In genomic region chr10:97520978-97521761, GRCh38 we compare ENCODE assay signal across 23 cellular contexts. TPM values are rescaled to one million over a fixed set of nuclear protein-coding genes. Genes with fewer than 3 reads are reported as not detected.
DNase-seq lines count a peak whose midpoint lies in the region; ATAC-seq, FAIRE-seq and TF ChIP-seq lines count a peak whose summit lies in the region.
"Had no signal": no experiment of that assay in that cellular context is flagged by ENCODE, and none has a peak within 500 bp of the region (broad histone marks: within the 10 kb centered on the region; RNA-seq: fewer than 3 reads in every experiment).

No MANE protein-coding gene starts in this region.

- H3K23me2 ChIP-seq in H1 (ENCODE audit: low read depth, low read length) = no peaks in the 10 kb centered on the region

- H3K23ac ChIP-seq in H1 (ENCODE audit: insufficient read length) = no peak overlapping the region

- peak overlapping the region; percentile 88; the same call in 1 of the 2 replicates for H2BK15ac ChIP-seq in H1 (ENCODE audit: low read length)

- in situ Hi-C loops in KBM-7 (cut with MboI; ENCODE audit: low pct_unique_long_range_greater_than_20kb, low sequenced_read_pairs) = no loop called here

- no peak overlapping the region for H4K91ac ChIP-seq in H1 (replicated peaks; ENCODE audit: insufficient read length, low read length)

- peaks cover 3% of the 10 kb centered on the region; the same call in 2 of the 3 replicates for H3K9me3 Mint-ChIP-seq in GM23338
- H3K9me3 Mint-ChIP-seq: activated T-helper 2 cell treated with anti-CD3 and anti-CD28 coated beads, Interferon-gamma antibody, Interleukin-2, Interleukin-4, amounts not matched to agents 10 μg/mL and 5 μg/mL and 100 μg/mL, durations not matched to agents 14 hours and 24 hours and 36 hours; central memory CD8-positive, alpha-beta T cell; immature natural killer cell had no signal

- H2BK120ac ChIP-seq in H1 (replicated peaks; ENCODE audit: low read depth, low read length) = no peak overlapping the region

- H4K20me1 ChIP-seq in GM23338 (replicated peaks; ENCODE audit: insufficient read depth) (no peaks in the 10 kb centered on the region), H1 (replicated peaks in 1 of 2; ENCODE audit: control insufficient read depth in 1 of 2, insufficient read depth in 2 of 2, low read length in 2 of 2) (peaks cover 0 to 4% of the 10 kb centered on the region in 2 experiments)

- H3F3A ChIP-seq in GM23338 (replicated peaks; ENCODE audit: low read depth) = no peaks in the 10 kb centered on the region

- H3K36me3 ChIP-seq in GM23338 (ENCODE audit: insufficient read depth) = no peaks in the 10 kb centered on the region
- H3K36me3 ChIP-seq in HUES64 (ENCODE audit: insufficient read depth, low read length) = no peaks in the 10 kb centered on the region
- H3K36me3 ChIP-seq in H1 (ENCODE audit: control insufficient read depth in 2 of 4, insufficient read depth in 4 of 4, low read length in 3 of 4) = no peaks in the 10 kb centered on the region
- H3K36me3 ChIP-seq in lung (ENCODE audit: control insufficient read depth in 2 of 2, insufficient read depth in 2 of 2, low read length in 2 of 2) = no peaks in the 10 kb centered on the region
- H3K36me3 ChIP-seq: ascending aorta, heart left ventricle had no signal

- H4K5ac ChIP-seq in H1 (ENCODE audit: insufficient read length, low read depth, low read length) = peak overlapping the region; percentile 23

- no peaks in the 10 kb centered on the region for H3K9me3 ChIP-seq in HUES64 (ENCODE audit: insufficient read depth, low read depth, low read length)
- H3K9me3 ChIP-seq in H1 (ENCODE audit: insufficient read depth in 2 of 2, low read depth in 1 of 2, low read length in 1 of 2) = no peaks in the 10 kb centered on the region
- H3K9me3 ChIP-seq in lung (ENCODE audit: control insufficient read depth in 2 of 2, insufficient read depth in 1 of 2, low read length in 1 of 2) = no peaks in the 10 kb centered on the region
- H3K9me3 ChIP-seq: ascending aorta, heart left ventricle had no signal

- 83% methylated on average over 11 of the region's 11 CpGs for WGBS in HUES64
- 44% methylated on average over 11 of the region's 11 CpGs; no CpG with 5 or more reads in 1 of the 2 experiments for WGBS in H1 (ENCODE audit: extremely low coverage in 1 of 2, insufficient coverage in 1 of 2, insufficient read length in 1 of 2, insufficient replicate concordance in 2 of 2, low coverage in 1 of 2, low lambda C conversion rate in 2 of 2, missing lambda C conversion rate in 1 of 2), 2 experiments
- 66 to 91% methylated on average over 11 of the region's 11 CpGs for WGBS in lung, 2 donors

- H3K56ac ChIP-seq in H1 (replicated peaks; ENCODE audit: insufficient read length, low read depth, low read length) = no peak overlapping the region

- H2BK12ac ChIP-seq in H1 (ENCODE audit: low read depth, low read length) = 0 out of 2 replicates have a peak overlapping the region, but pooled peaks have one; percentile 19

- H3K4me2 ChIP-seq in GM23338 = peak overlapping the region; percentile 45; the same call in 1 of the 2 replicates
- H3K4me2 ChIP-seq in H1 (ENCODE audit: insufficient read depth in 1 of 2, low read depth in 2 of 2, low read length in 2 of 2) = peak overlapping the region; percentile 31 to 65
- H3K4me2 ChIP-seq: KMS-11 had no signal

- no peak for TF ChIP-seq EP300 in H1 (IDR thresholded peaks at IDR 0.05; ENCODE audit: borderline replicate concordance in 1 of 2, low read depth in 2 of 2, low read length in 2 of 2)

- ATAC-seq in GM23338 = peak; percentile 84
- peak; percentile 39 for ATAC-seq in lung (ENCODE audit: insufficient read depth, low FRiP score)

- H2AK5ac ChIP-seq in H1 (ENCODE audit: low read depth, low read length) = peak overlapping the region; percentile 13; the same call in 1 of the 2 replicates

- H3K79me1 ChIP-seq in H1 (ENCODE audit: low read depth, low read length) = peaks cover 24% of the 10 kb centered on the region

- H3K27me3 Mint-ChIP-seq in GM23338 (ENCODE audit: insufficient read depth, low read depth, poor library complexity) = peaks cover 13% of the 10 kb centered on the region
- H3K27me3 Mint-ChIP-seq: activated naive CD8-positive, alpha-beta T cell had no signal

- CTCF ChIA-PET in H1 (lab: Charles Lee; ENCODE audit: partially characterized antibody) = interaction anchor here (0.6 to 19.6 kb wide), 16 partner anchors 10 to 163 kb away, joined by 3 to 283 read pairs (median 4); partner anchors contain the start of genes ANKRD2 and UBTD1

- H3K27me3 ChIP-seq in GM23338 (ENCODE audit: insufficient read depth) = no peaks in the 10 kb centered on the region
- no peaks in the 10 kb centered on the region for H3K27me3 ChIP-seq in HUES64 (ENCODE audit: insufficient read depth, low read length)
- no peaks in the 10 kb centered on the region for H3K27me3 ChIP-seq in H1 (replicated peaks in 1 of 4; ENCODE audit: control insufficient read depth in 3 of 4, extremely low read depth in 1 of 4, insufficient read depth in 3 of 4, low read length in 3 of 4)
- H3K27me3 ChIP-seq in lung (ENCODE audit: control insufficient read depth, insufficient read depth) = no peaks in the 10 kb centered on the region
- H3K27me3 ChIP-seq: ascending aorta, dorsolateral prefrontal cortex, heart left ventricle had no signal

- H3K4me1 Mint-ChIP-seq in GM23338 = peaks cover 33% of the 10 kb centered on the region
- H3K4me1 Mint-ChIP-seq: immature natural killer cell had no signal

- H2AFZ ChIP-seq in GM23338 (no peak overlapping the region), H1 (ENCODE audit: low read length) (no peak overlapping the region)

- TF ChIP-seq POLR2A in H1 (IDR thresholded peaks at IDR 0.05; ENCODE audit: control extremely low read depth in 1 of 2, low read depth in 2 of 2, low read length in 2 of 2) = 0 out of 3 replicates have a peak, but pooled peaks of 1 of the 2 experiments have one; percentile 20

- peak in 1 of 2 experiments; percentile 24; a peak in 2 of 4 replicates for TF ChIP-seq CTCF in GM23338 (conservative IDR thresholded peaks at IDR 0.05; ENCODE audit: low read depth in 2 of 2)
- 0 out of 4 replicates have a peak, but pooled peaks of 1 of the 3 experiments have one; percentile 1 for TF ChIP-seq CTCF in H1 (IDR thresholded peaks at IDR 0.05; ENCODE audit: control extremely low read depth in 1 of 3, insufficient read depth in 1 of 3, low read depth in 1 of 3, low read length in 3 of 3)
- TF ChIP-seq CTCF in lung (IDR thresholded peaks at IDR 0.05; ENCODE audit: control extremely low read depth, extremely low read depth) = no peak

- H2BK20ac ChIP-seq in H1 (ENCODE audit: low read length) = peak overlapping the region; percentile 75; the same call in 1 of the 2 replicates

- no peak overlapping the region for H3K14ac ChIP-seq in H1 (ENCODE audit: insufficient read length)

- H3K27ac ChIP-seq in GM23338 (ENCODE audit: low read depth) = peak overlapping the region; percentile 53; the same call in 1 of the 2 replicates
- H3K27ac ChIP-seq in HUES64 (ENCODE audit: low read depth, low read length) = no peak overlapping the region; the same call in 1 of the 2 replicates
- no peak overlapping the region for H3K27ac ChIP-seq in H1 (ENCODE audit: low read depth, low read length)
- peak overlapping the region in 1 of 2 donors; percentile 84 for H3K27ac ChIP-seq in lung (ENCODE audit: low read depth in 1 of 2, low read length in 1 of 2)
- H3K27ac ChIP-seq: ascending aorta, C4-2B, KMS-11, VCaP had no signal

- POLR2A ChIA-PET in H1 (lab: Charles Lee; ENCODE audit: partially characterized antibody) = interaction anchor here (0.8 to 3.4 kb wide), 9 partner anchors 9 to 60 kb away, joined by 3 to 12 read pairs (median 6); partner anchors contain the start of gene UBTD1

- H3K4ac ChIP-seq in H1 (replicated peaks; ENCODE audit: insufficient read length, low read depth, low read length) = no peak overlapping the region

- H3K36me3 Mint-ChIP-seq in GM23338 (ENCODE audit: low read depth) = no peaks in the 10 kb centered on the region; the same call in 2 of the 3 replicates
- H3K36me3 Mint-ChIP-seq: activated naive CD8-positive, alpha-beta T cell; immature natural killer cell had no signal

- 0 out of 2 replicates have a peak overlapping the region, but pooled peaks have one; percentile 1 for H3K9ac ChIP-seq in HUES64 (ENCODE audit: low read depth, low read length)
- H3K9ac ChIP-seq in H1 (replicated peaks in 1 of 4; ENCODE audit: extremely low read depth in 1 of 4, low read depth in 3 of 4, low read length in 3 of 4) = peak overlapping the region in 1 of 4 experiments; percentile 33; a peak in 2 of 7 replicates
- H3K9ac ChIP-seq: KMS-11 had no signal

- H3K9me2 ChIP-seq in GM23338 (ENCODE audit: insufficient read depth) = no peaks in the 10 kb centered on the region

- H3K18ac ChIP-seq in H1 (ENCODE audit: extremely low read depth, low read length) = peak overlapping the region; percentile 55; the same call in 1 of the 2 replicates

- H3K4me1 ChIP-seq in GM23338 (ENCODE audit: insufficient read depth) (peaks cover 29% of the 10 kb centered on the region), HUES64 (ENCODE audit: insufficient read depth, low read length) (peaks cover 29% of the 10 kb centered on the region), H1 (replicated peaks in 1 of 4; ENCODE audit: control insufficient read depth in 3 of 4, insufficient read depth in 4 of 4, low read length in 3 of 4) (peaks cover 11 to 23% (median 19%) of the 10 kb centered on the region in 4 experiments), lung (ENCODE audit: control insufficient read depth in 2 of 2, insufficient read depth in 2 of 2, low read length in 2 of 2) (peaks cover 15 to 40% of the 10 kb centered on the region in 2 donors)

- H2BK5ac ChIP-seq in H1 (ENCODE audit: low read depth, low read length) = peak overlapping the region; percentile 26; the same call in 1 of the 2 replicates

- H3K79me2 ChIP-seq in GM23338 (replicated peaks; ENCODE audit: insufficient read depth) (peaks cover 51% of the 10 kb centered on the region), H1 (ENCODE audit: control insufficient read depth in 1 of 2, insufficient read depth in 2 of 2, low read length in 2 of 2) (peaks cover 0 to 32% of the 10 kb centered on the region in 2 experiments; a peak in 2 of 4 replicates)

- TF ChIP-seq RAD21 in H1 (IDR thresholded peaks at IDR 0.05 in 1 of 2, conservative IDR thresholded peaks at IDR 0.05 in 1 of 2; ENCODE audit: low read depth in 2 of 2, low read length in 2 of 2) = peak in 1 of 2 experiments; percentile 36; a peak in 2 of 4 replicates

- no peak overlapping the region for H3K4me3 ChIP-seq in GM23338
- no peak overlapping the region for H3K4me3 ChIP-seq in HUES64 (ENCODE audit: low read length)
- peak overlapping the region in 1 of 4 experiments; percentile 4; a peak in 1 of 8 replicates for H3K4me3 ChIP-seq in H1 (ENCODE audit: extremely low read depth in 1 of 4, insufficient read depth in 2 of 4, low read depth in 3 of 4, low read length in 4 of 4)
- no peak overlapping the region for H3K4me3 ChIP-seq in lung
- H3K4me3 ChIP-seq: ascending aorta, dorsolateral prefrontal cortex, heart left ventricle had no signal

- FAIRE-seq in H1 (lab: Jason Lieb, UNC) = peak; percentile 79
- FAIRE-seq: RCC 7860 had no signal

- peak overlapping the region; percentile 73 for H4K8ac ChIP-seq in H1 (ENCODE audit: extremely low read depth, insufficient read depth, low read length)

- peak; percentile 77 for DNase-seq in GM23338 (ENCODE audit: low spot score)
- DNase-seq in H1 (ENCODE audit: low read depth in 1 of 2, low spot score in 2 of 2) = no peak
- peak; percentile 57 for DNase-seq in lung (ENCODE audit: low spot score)
- no peak for DNase-seq in activated CD4-positive, alpha-beta T cell treated with anti-CD3 and anti-CD28 coated beads, Interleukin-2, amount 50 U/mL, for 4 hours
- DNase-seq in KBM-7 = no peak
- no peak for DNase-seq in HK-2 (ENCODE audit: unreplicated experiment)
- DNase-seq: activated CD8-positive, alpha-beta memory T cell treated with anti-CD3 and anti-CD28 coated beads, Interleukin-2, amount 50 U/mL, for 4 hours; Calu3; immature natural killer cell; mammary epithelial cell; NCI-H187 had no signal

- H3K27ac Mint-ChIP-seq in GM23338 = peak overlapping the region; percentile 60; the same call in 1 of the 2 replicates
- H3K27ac Mint-ChIP-seq: activated naive CD8-positive, alpha-beta T cell; activated T-helper 2 cell treated with anti-CD3 and anti-CD28 coated beads, Interferon-gamma antibody, Interleukin-2, Interleukin-4, amounts not matched to agents 10 μg/mL and 5 μg/mL and 100 μg/mL, durations not matched to agents 14 hours and 24 hours and 36 hours; immature natural killer cell had no signal

- no peak overlapping the region for H3K4me3 Mint-ChIP-seq in GM23338
- H3K4me3 Mint-ChIP-seq: activated naive CD8-positive, alpha-beta T cell; central memory CD8-positive, alpha-beta T cell; immature natural killer cell had no signal

RNA-seq across cellular contexts. Expression of gene UBTD1, which starts 22.4 kb away (rescaled TPM):
- total RNA-seq in GM23338 (2014; rRNA removed; shearing (Covaris generic)) = 21.5 and 29.0 TPM in 2 replicates
- polyA plus RNA-seq in GM23338 (2016; fragmentation: Nextera tagmentation; extraction: Ambion mirVana) (17.3 and 20.4 TPM in 2 replicates), H1 (2011; rRNA removed) (36.2 and 48.8 TPM in 2 replicates), lung (10 to 100 TPM; 41.8 to 70.4 TPM)
- 16.2 TPM for polyA plus RNA-seq in HUES64 (2013, experiment 1 of 2)
- 15.5 TPM for polyA plus RNA-seq in HUES64 (2013, experiment 2 of 2)
- total RNA-seq in H1 (2021; fragmentation: NEBNext Ultra II Directional; extraction: Animal tissue kit (Norgen Biotek cat#: 25700)) = 22.3 and 23.1 TPM in 2 replicates
- 32.2 TPM for polyA plus RNA-seq in H1 (2011; cell fraction: cytosol; rRNA removed)
- 27.8 TPM for polyA plus RNA-seq in H1 (2011; cell fraction: nucleus; rRNA removed)
- polyA plus RNA-seq in H1 (2012, experiment 1 of 2) = 11.7 to 21.5 TPM (median 19.8 TPM) in 4 replicates
- polyA plus RNA-seq in H1 (2012, experiment 2 of 2) = 25.5 TPM
- polyA plus RNA-seq in H1 (2013, experiment 1 of 2) = 17.5 TPM
- polyA plus RNA-seq in H1 (2013, experiment 2 of 2) = 17.5 TPM
- 6.4 and 7.2 TPM in 2 replicates for polyA minus RNA-seq in H1 (2011; rRNA and poly(A)+ RNA removed)
- 15.3 TPM for polyA minus RNA-seq in H1 (2011; cell fraction: cytosol; rRNA and poly(A)+ RNA removed)
- 10.8 TPM for polyA minus RNA-seq in H1 (2011; cell fraction: nucleus; rRNA and poly(A)+ RNA removed)
- 10 to 100 TPM; 26.3 to 44.1 TPM for total RNA-seq in lung

RNA-seq across cellular contexts. Expression of gene MMS19, which starts 22.9 kb away (rescaled TPM):
- total RNA-seq in GM23338 (2014; rRNA removed; shearing (Covaris generic)) = 221 and 252 TPM in 2 replicates
- polyA plus RNA-seq in GM23338 (2016; fragmentation: Nextera tagmentation; extraction: Ambion mirVana) (74.7 and 81.5 TPM in 2 replicates), H1 (2011; rRNA removed) (221 and 228 TPM in 2 replicates), lung (10 to 100 TPM; 39.9 to 56.2 TPM)
- polyA plus RNA-seq in HUES64 (2013, experiment 1 of 2) = 81.8 TPM
- polyA plus RNA-seq in HUES64 (2013, experiment 2 of 2) = 92.4 TPM
- total RNA-seq in H1 (2021; fragmentation: NEBNext Ultra II Directional; extraction: Animal tissue kit (Norgen Biotek cat#: 25700)) = 128 and 130 TPM in 2 replicates
- polyA plus RNA-seq in H1 (2011; cell fraction: cytosol; rRNA removed) = 183 TPM
- polyA plus RNA-seq in H1 (2011; cell fraction: nucleus; rRNA removed) = 470 TPM
- 107 to 133 TPM (median 128 TPM) in 4 replicates for polyA plus RNA-seq in H1 (2012, experiment 1 of 2)
- 131 TPM for polyA plus RNA-seq in H1 (2012, experiment 2 of 2)
- polyA plus RNA-seq in H1 (2013, experiment 1 of 2) = 125 TPM
- 122 TPM for polyA plus RNA-seq in H1 (2013, experiment 2 of 2)
- polyA minus RNA-seq in H1 (2011; rRNA and poly(A)+ RNA removed) = 326 and 376 TPM in 2 replicates
- 92.1 TPM for polyA minus RNA-seq in H1 (2011; cell fraction: cytosol; rRNA and poly(A)+ RNA removed)
- polyA minus RNA-seq in H1 (2011; cell fraction: nucleus; rRNA and poly(A)+ RNA removed) = 160 TPM
- total RNA-seq in lung = 10 to 100 TPM; 68.8 to 74.5 TPM

RNA-seq across cellular contexts. Expression of gene ANKRD2, which starts 51.4 kb away (rescaled TPM):
- not detected in 2 replicates for total RNA-seq in GM23338 (2014; rRNA removed; shearing (Covaris generic))
- polyA plus RNA-seq in GM23338 (2016; fragmentation: Nextera tagmentation; extraction: Ambion mirVana) (not detected in 2 replicates), H1 (2011; rRNA removed) (not detected in 2 replicates), lung (1 to 10 TPM; 1.2 to 3.0 TPM)
- not detected for polyA plus RNA-seq in HUES64 (2013, experiment 1 of 2)
- polyA plus RNA-seq in HUES64 (2013, experiment 2 of 2) = not detected
- not detected in 2 replicates for total RNA-seq in H1 (2021; fragmentation: NEBNext Ultra II Directional; extraction: Animal tissue kit (Norgen Biotek cat#: 25700))
- polyA plus RNA-seq in H1 (2011; cell fraction: cytosol; rRNA removed) = not detected
- polyA plus RNA-seq in H1 (2011; cell fraction: nucleus; rRNA removed) = not detected
- not detected in 4 replicates for polyA plus RNA-seq in H1 (2012, experiment 1 of 2)
- not detected for polyA plus RNA-seq in H1 (2012, experiment 2 of 2)
- not detected for polyA plus RNA-seq in H1 (2013, experiment 1 of 2)
- not detected for polyA plus RNA-seq in H1 (2013, experiment 2 of 2)
- not detected in 2 replicates for polyA minus RNA-seq in H1 (2011; rRNA and poly(A)+ RNA removed)
- polyA minus RNA-seq in H1 (2011; cell fraction: cytosol; rRNA and poly(A)+ RNA removed) = not detected
- not detected for polyA minus RNA-seq in H1 (2011; cell fraction: nucleus; rRNA and poly(A)+ RNA removed)
- total RNA-seq in lung = 1 to 10 TPM in 1 of 2 donors, not detected in 1; 3.1 TPM
- total RNA-seq: ascending aorta, Daoy had no signal
- polyA plus RNA-seq: immature natural killer cell had no signal

Comparison
In these comparisons a context has a peak if more than half of its experiments do, and no peak if none do; other contexts are left out.
1. DNase-seq: peak in GM23338 (single experiment) and lung (single experiment); none in H1 (0 of 2), activated CD4-positive, alpha-beta T cell treated with anti-CD3 and anti-CD28 coated beads, Interleukin-2, amount 50 U/mL, for 4 hours (0 of 2), KBM-7 (single experiment) and HK-2 (single experiment).